2 cellular contexts compared by ENCODE assay signal in genomic region chr5:141394401-141395187, GRCh38. TPM values are rescaled to one million over a fixed set of nuclear protein-coding genes. Genes with fewer than 3 reads are reported as not detected.
"Had no signal": no experiment of that assay in that cellular context is flagged by ENCODE, and none has a peak within 500 bp of the region (broad histone marks: within the 10 kb centered on the region; RNA-seq: fewer than 3 reads in every experiment).

No MANE protein-coding gene starts in this region.

RNA-seq across cellular contexts. Expression of gene PCDHGA9, which starts 8.0 kb away (rescaled TPM):
- polyA plus RNA-seq: hepatocyte had no signal

RNA-seq across cellular contexts. Expression of gene PCDHGA7, which starts 12.1 kb away (rescaled TPM):
- polyA plus RNA-seq: hepatocyte, immature natural killer cell had no signal
